17 cellular contexts compared by ENCODE assay signal in genomic region chr18:4108016-4108415, GRCh38.
A peak's percentile ranks its signal among the peaks of the same experiment; 100 is the strongest.
DNase-seq lines count a peak whose midpoint lies in the region; ATAC-seq and TF ChIP-seq lines count a peak whose summit lies in the region.
"Had no signal": no experiment of that assay in that cellular context is flagged by ENCODE, and none has a peak within 500 bp of the region (broad histone marks: within the 10 kb centered on the region; RNA-seq: fewer than 3 reads in every experiment).

No MANE protein-coding gene starts in this region.

- DNase-seq in GM23338 (ENCODE audit: low spot score) (no peak), WTC11 (ENCODE audit: low spot score) (no peak), islet precursor cell (peak; percentile 82), neuronal stem cell (ENCODE audit: low spot score) (no peak), HEK293T (ENCODE audit: extremely low spot score) (no peak), GM19240 (ENCODE audit: insufficient read length, low spot score) (no peak), NCI-H2029 treated with DMSO at 0.1 percent for 48 hours (lab: John Stamatoyannopoulos, UW) (no peak)
- DNase-seq: 8988T; AML-193; Caco-2; CD8-positive, alpha-beta memory T cell; GM23248; HFFc6 had no signal

- no peak overlapping the region for H4K91ac ChIP-seq in neuronal stem cell (ENCODE audit: low read depth, low read length, poor library complexity)

- H4K8ac ChIP-seq in neuronal stem cell (ENCODE audit: low read depth, low read length): no peak overlapping the region

- H3K9me3 ChIP-seq in neuronal stem cell (replicated peaks in 1 of 2; ENCODE audit: control insufficient read depth in 2 of 2, insufficient read depth in 1 of 2, low read depth in 1 of 2, low read length in 2 of 2): no peaks in the 10 kb centered on the region
- H3K9me3 ChIP-seq: BLaER1, Caco-2, HAP-1 had no signal

- H3K27ac ChIP-seq in GM23338 (ENCODE audit: low read depth) (0 out of 2 replicates have a peak overlapping the region, but pooled peaks have one; percentile 60), neuronal stem cell (replicated peaks; ENCODE audit: low read length) (peak overlapping the region; percentile 0)
- H3K27ac ChIP-seq: BLaER1, GM23248 had no signal

- no peak overlapping the region for H3K23ac ChIP-seq in neuronal stem cell (ENCODE audit: low read depth, low read length, poor library complexity)

- no peaks in the 10 kb centered on the region for H3F3A ChIP-seq in GM23338 (replicated peaks; ENCODE audit: low read depth)

- H2BK15ac ChIP-seq in neuronal stem cell (ENCODE audit: low read length): no peak overlapping the region

- POLR2A ChIA-PET in WTC11 (lab: Charles Lee): interaction anchor here (0.6 kb wide), 1 partner anchor 176 kb away, joined by 4 read pairs; no protein-coding TSS in a partner anchor
- POLR2A ChIA-PET in HEK293T (lab: Yijun Ruan, JAX): no interaction called here

- H3K36me3 Mint-ChIP-seq in GM23338 (ENCODE audit: low read depth) (peaks cover 4% of the 10 kb centered on the region; the same call in 1 of the 3 replicates), WTC11 (peaks cover 4% of the 10 kb centered on the region)
- H3K36me3 Mint-ChIP-seq: CD8-positive, alpha-beta memory T cell had no signal

- H3K9me3 Mint-ChIP-seq in GM23338 (no peaks in the 10 kb centered on the region), WTC11 (0 out of 2 replicates have a peak, but pooled peaks cover under 1% of the 10 kb centered on the region)
- H3K9me3 Mint-ChIP-seq: CD8-positive, alpha-beta memory T cell; HFFc6 had no signal

- H3K27ac Mint-ChIP-seq in GM23338: peak overlapping the region; percentile 47
- peak overlapping the region; percentile 32 for H3K27ac Mint-ChIP-seq in WTC11
- H3K27ac Mint-ChIP-seq: CD8-positive, alpha-beta memory T cell; HFFc6 had no signal

- H3K79me2 ChIP-seq in GM23338 (replicated peaks; ENCODE audit: insufficient read depth): no peaks in the 10 kb centered on the region

- H3K4me3 ChIP-seq in GM23338: no peak overlapping the region
- no peak overlapping the region for H3K4me3 ChIP-seq in neuronal stem cell (ENCODE audit: low read length in 2 of 2)
- H3K4me3 ChIP-seq: BLaER1, GM23248, HAP-1, K562 had no signal

- H3K4ac ChIP-seq in neuronal stem cell (ENCODE audit: low read length): no peak overlapping the region

- no peaks in the 10 kb centered on the region for H4K20me1 ChIP-seq in GM23338 (replicated peaks; ENCODE audit: insufficient read depth)
- H4K20me1 ChIP-seq: BLaER1 had no signal

- no peaks in the 10 kb centered on the region for H3K9me2 ChIP-seq in GM23338 (ENCODE audit: insufficient read depth)

- no peak overlapping the region for H3K14ac ChIP-seq in neuronal stem cell (ENCODE audit: low read length)

- H3K18ac ChIP-seq in neuronal stem cell (ENCODE audit: low read length): no peak overlapping the region

- no peak overlapping the region for H2BK5ac ChIP-seq in neuronal stem cell (ENCODE audit: low read length)

- no peak overlapping the region for H2BK120ac ChIP-seq in neuronal stem cell (ENCODE audit: low read depth, low read length)

- H3K79me1 ChIP-seq in neuronal stem cell (ENCODE audit: low read depth, low read length): no peaks in the 10 kb centered on the region

- no peak overlapping the region for H2BK12ac ChIP-seq in neuronal stem cell (ENCODE audit: low read length)

- H3K4me3 Mint-ChIP-seq in GM23338 (no peak overlapping the region), WTC11 (no peak overlapping the region)
- H3K4me3 Mint-ChIP-seq: CD8-positive, alpha-beta memory T cell; HFFc6 had no signal

- TF ChIP-seq CTCF in GM23338 (conservative IDR thresholded peaks at IDR 0.05; ENCODE audit: low read depth in 2 of 2): no peak
- no peak for TF ChIP-seq CTCF in WTC11 (IDR thresholded peaks at IDR 0.05)

- no peak overlapping the region for H3K4me2 ChIP-seq in GM23338
- H3K4me2 ChIP-seq in neuronal stem cell (ENCODE audit: insufficient read depth, low read length, poor library complexity, severe bottlenecking): no peak overlapping the region
- H3K4me2 ChIP-seq: BLaER1 had no signal

- WGBS in neuronal stem cell (ENCODE audit: extremely low coverage in 2 of 2, insufficient read length in 2 of 2, insufficient replicate concordance in 1 of 2), 2 donors: no CpG with 5 or more reads among the region's 1 CpG

- H3K4me1 Mint-ChIP-seq in GM23338: peaks cover 28% of the 10 kb centered on the region
- peaks cover 27% of the 10 kb centered on the region for H3K4me1 Mint-ChIP-seq in WTC11
- H3K4me1 Mint-ChIP-seq: CD8-positive, alpha-beta memory T cell had no signal

- H3K36me3 ChIP-seq in GM23338 (ENCODE audit: insufficient read depth) (no peaks in the 10 kb centered on the region), neuronal stem cell (replicated peaks in 1 of 2; ENCODE audit: control insufficient read depth in 2 of 2, insufficient read depth in 2 of 2, low read length in 2 of 2) (no peaks in the 10 kb centered on the region)
- H3K36me3 ChIP-seq: BLaER1, HAP-1 had no signal

- 0 out of 2 replicates have a peak, but pooled peaks cover 8% of the 10 kb centered on the region for H3K4me1 ChIP-seq in GM23338 (ENCODE audit: insufficient read depth)
- H3K4me1 ChIP-seq in neuronal stem cell (ENCODE audit: control insufficient read depth in 2 of 2, insufficient read depth in 1 of 2, low read depth in 1 of 2, low read length in 2 of 2): peaks cover 0 to 8% of the 10 kb centered on the region in 2 donors
- H3K4me1 ChIP-seq: BLaER1, Caco-2 had no signal

- CTCF ChIA-PET in WTC11 (lab: Charles Lee): interaction anchor here (1.4 to 3.6 kb wide), 4 partner anchors 11 to 74 kb away, joined by 6 to 47 read pairs (median 9); no protein-coding TSS in a partner anchor
- CTCF ChIA-PET in HEK293T (lab: Yijun Ruan, JAX): no interaction called here

- H2AFZ ChIP-seq in GM23338 (no peak overlapping the region), neuronal stem cell (ENCODE audit: low read length) (no peak overlapping the region)
- H2AFZ ChIP-seq: GM23248 had no signal

- peak; percentile 19; the same call in 2 of the 3 replicates for ATAC-seq in GM23338
- ATAC-seq in WTC11: no peak; the same call in 1 of the 2 replicates
- ATAC-seq in GM21390 (IDR thresholded peaks at IDR 0.05; ENCODE audit: unreplicated experiment): no peak
- ATAC-seq: K562 had no signal

- no peaks in the 10 kb centered on the region for H3K27me3 Mint-ChIP-seq in GM23338 (ENCODE audit: insufficient read depth, low read depth, poor library complexity)
- H3K27me3 Mint-ChIP-seq in WTC11 (ENCODE audit: low read depth): no peaks in the 10 kb centered on the region

- no peak overlapping the region for H3K9ac ChIP-seq in neuronal stem cell (ENCODE audit: low read depth, low read length, poor library complexity)
- H3K9ac ChIP-seq: BLaER1, GM23248 had no signal

- H3K27me3 ChIP-seq in GM23338 (ENCODE audit: insufficient read depth) (no peaks in the 10 kb centered on the region), neuronal stem cell (ENCODE audit: control insufficient read depth in 3 of 3, insufficient read depth in 3 of 3, low read depth in 1 of 3, low read length in 3 of 3) (no peaks in the 10 kb centered on the region)
- H3K27me3 ChIP-seq: BLaER1 had no signal

- H2AK5ac ChIP-seq in neuronal stem cell (ENCODE audit: low read depth, low read length): no peak overlapping the region

TF ChIP-seq in GM23338, 12 proteins besides CTCF, POLR2A, EP300 and RAD21 (continues in another document):
- TF ChIP-seq EZH2 (IDR thresholded peaks at IDR 0.05; ENCODE audit: low read depth, unreplicated experiment): no peak

TF ChIP-seq in WTC11, 78 proteins besides CTCF, POLR2A, EP300 and RAD21 (continues in another document):
- no peak for TF ChIP-seq ETV6 (CRISPR knock-in tag; IDR thresholded peaks at IDR 0.05)

TF ChIP-seq in HEK293T, 16 proteins besides CTCF, POLR2A, EP300 and RAD21:
- TF ChIP-seq BHLHE40 (IDR thresholded peaks at IDR 0.05; ENCODE audit: borderline replicate concordance) (no peak), SP1 (IDR thresholded peaks at IDR 0.05) (no peak), ARNT (IDR thresholded peaks at IDR 0.05) (no peak), ZNF384 (IDR thresholded peaks at IDR 0.05) (no peak), SUZ12 (IDR thresholded peaks at IDR 0.05) (no peak)
